In the genomic region with DNA sequence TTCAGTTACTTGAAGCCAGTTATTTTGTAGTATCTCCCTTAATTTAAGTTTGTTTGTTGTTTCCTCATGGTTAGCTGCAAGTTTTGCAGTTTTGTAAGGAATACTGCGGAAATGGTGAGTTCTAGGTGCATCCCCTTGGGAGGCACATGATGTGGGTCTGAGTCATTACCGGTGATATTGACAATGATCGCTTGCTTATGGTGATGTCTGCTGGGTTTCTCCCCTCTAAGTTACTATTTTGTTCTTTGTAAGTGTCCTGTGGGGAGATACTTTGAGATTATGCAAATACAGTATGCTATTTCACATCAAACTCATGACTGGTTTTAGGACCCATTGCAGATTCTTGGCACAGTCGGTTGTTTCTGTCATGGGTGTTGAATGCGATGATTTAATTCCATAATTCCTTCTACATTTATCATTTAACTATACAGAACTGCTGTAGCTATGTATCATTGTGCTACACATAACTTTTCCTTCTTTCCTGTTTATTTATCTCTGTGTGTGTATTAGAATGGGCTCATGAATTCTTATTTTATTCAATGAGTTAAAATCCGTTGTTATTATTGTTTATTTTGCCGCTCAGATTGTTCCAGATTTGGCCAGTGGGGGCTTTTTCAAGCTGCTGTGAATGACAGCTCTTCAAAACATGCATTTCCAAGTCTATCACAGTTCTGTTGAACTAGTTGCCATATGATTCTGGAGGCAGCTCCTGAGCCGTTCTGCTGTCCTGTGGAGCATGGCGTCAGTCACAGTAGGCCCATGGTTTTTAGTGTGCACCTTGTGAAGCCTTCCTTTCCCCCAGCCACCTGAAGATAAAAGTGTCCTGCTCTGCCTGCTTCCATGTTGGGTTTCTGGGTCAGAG, we compare ENCODE assay signal across 9 cellular contexts. TPM values are rescaled to one million over a fixed set of nuclear protein-coding genes. Genes with fewer than 3 reads are reported as not detected.
DNase-seq lines count a peak whose midpoint lies in the region; ATAC-seq, FAIRE-seq and TF ChIP-seq lines count a peak whose summit lies in the region.
"Had no signal": no experiment of that assay in that cellular context is flagged by ENCODE, and none has a peak within 500 bp of the region (broad histone marks: within the 10 kb centered on the region; RNA-seq: fewer than 3 reads in every experiment).

No MANE protein-coding gene starts in this region.

- H3K9me3 Mint-ChIP-seq in T-cell, result no peaks in the 10 kb centered on the region

- peaks cover 92 to 93% (median 93%) of the 10 kb centered on the region in 3 donors for H3K4me1 Mint-ChIP-seq in T-cell

- CTCF ChIA-PET in T-cell (lab: Charles Lee), result interaction anchor here (0.6 to 4.6 kb wide), 5 partner anchors 13 to 94 kb away, joined by 3 to 21 read pairs (median 5); no protein-coding TSS in a partner anchor

- peak overlapping the region; percentile 95 to 98 for H3K27ac Mint-ChIP-seq in T-cell

- peaks cover under 1% of the 10 kb centered on the region for H3K9me3 ChIP-seq in left ventricle myocardium inferior (replicated peaks)
- H3K9me3 ChIP-seq: thoracic aorta had no signal

- H3K27me3 Mint-ChIP-seq in T-cell, result no peaks in the 10 kb centered on the region

- peak overlapping the region in 2 of 3 donors; percentile 74 for H3K4me3 Mint-ChIP-seq in T-cell

- TF ChIP-seq CTCF in left ventricle myocardium inferior (IDR thresholded peaks at IDR 0.05; ENCODE audit: borderline replicate concordance), result no peak
- TF ChIP-seq CTCF in fibroblast of pulmonary artery (IDR thresholded peaks at IDR 0.05; ENCODE audit: low read length, missing control alignments), result no peak
- TF ChIP-seq CTCF in D721Med (IDR thresholded peaks at IDR 0.05; ENCODE audit: insufficient read depth, missing control alignments), result no peak

- H3K36me3 ChIP-seq in left ventricle myocardium inferior (peaks cover 33% of the 10 kb centered on the region), urinary bladder (ENCODE audit: insufficient read depth) (peaks cover 1% of the 10 kb centered on the region)
- H3K36me3 ChIP-seq: thoracic aorta had no signal

- peaks cover 43% of the 10 kb centered on the region for H3K36me3 Mint-ChIP-seq in T-cell

- DNase-seq in left ventricle myocardium inferior (no peak), left cardiac atrium (no peak), T-cell (no peak), fibroblast of pulmonary artery (ENCODE audit: low read depth) (peak; percentile 97), NCI-H526 (lab: John Stamatoyannopoulos, UW) (no peak), D721Med (ENCODE audit: insufficient read length, low spot score) (no peak)

- intact Hi-C loops in left ventricle myocardium inferior (cut with micrococcal nuclease) (no loop called here), left cardiac atrium (cut with DNase I) (no loop called here)

- FAIRE-seq in D721Med (lab: Jason Lieb, UNC), result no peak

- ATAC-seq in left cardiac atrium (no peak), HG02852 (IDR thresholded peaks at IDR 0.05; ENCODE audit: unreplicated experiment) (peak; percentile 93), T-cell (replicated peaks in 1 of 4) (peak; percentile 48 to 60 (median 54))

- H3K27ac ChIP-seq in left ventricle myocardium inferior (replicated peaks) (peak overlapping the region; percentile 100), urinary bladder (ENCODE audit: low read depth) (peak overlapping the region; percentile 25)
- H3K27ac ChIP-seq: thoracic aorta had no signal

- POLR2A ChIA-PET in T-cell (lab: Charles Lee), result no interaction called here

- WGBS in urinary bladder, result 62% methylated on average over 9 of the region's 9 CpGs

- H3K4me1 ChIP-seq in left ventricle myocardium inferior (peaks cover 100% of the 10 kb centered on the region), urinary bladder (ENCODE audit: insufficient read depth) (peaks cover 7% of the 10 kb centered on the region)

- no peaks in the 10 kb centered on the region for H3K27me3 ChIP-seq in left ventricle myocardium inferior (ENCODE audit: low read depth)

- H3K4me3 ChIP-seq in left ventricle myocardium inferior, result peak overlapping the region; percentile 13
- H3K4me3 ChIP-seq in fibroblast of pulmonary artery (replicated peaks; ENCODE audit: low read depth, low read length), result no peak overlapping the region
- H3K4me3 ChIP-seq in urinary bladder (ENCODE audit: low read depth, low read length), result no peak overlapping the region
- H3K4me3 ChIP-seq: thoracic aorta had no signal

RNA-seq across cellular contexts. Expression of a gene that starts 18.4 kb away (rescaled TPM):
- total RNA-seq in left ventricle myocardium inferior (33.4 TPM), left cardiac atrium (10 to 100 TPM; 44.3 to 51.0 TPM), T-cell (100 to 1,000 TPM; 130 to 204 (median 194) TPM), urinary bladder (26.4 TPM)
- 65.1 TPM for polyA plus RNA-seq in urinary bladder

Comparison
In these comparisons a context has a peak if more than half of its experiments do, and no peak if none do; other contexts are left out.
1. ATAC-seq: peak in HG02852 (single experiment) and T-cell (4 of 4); none in left cardiac atrium (0 of 2).